In genomic region chr17:55430531-55431228, GRCh38 we compare ENCODE assay signal across 10 cellular contexts. TPM values are rescaled to one million over a fixed set of nuclear protein-coding genes. Genes with fewer than 3 reads are reported as not detected.
DNase-seq lines count a peak whose midpoint lies in the region; ATAC-seq, FAIRE-seq and TF ChIP-seq lines count a peak whose summit lies in the region.
"Had no signal": no experiment of that assay in that cellular context is flagged by ENCODE, and none has a peak within 500 bp of the region (broad histone marks: within the 10 kb centered on the region; RNA-seq: fewer than 3 reads in every experiment).

No MANE protein-coding gene starts in this region.

- TF ChIP-seq POLR2A in HepG2 (IDR thresholded peaks at IDR 0.05; ENCODE audit: insufficient read depth in 1 of 2, low read depth in 2 of 2, low read length in 2 of 2), result no peak
- TF ChIP-seq POLR2A in right lobe of liver (IDR thresholded peaks at IDR 0.05), result no peak

- H3K79me2 ChIP-seq in HepG2 (ENCODE audit: insufficient read depth, low read length) (no peaks in the 10 kb centered on the region), osteoblast (ENCODE audit: insufficient read depth, low read length) (no peaks in the 10 kb centered on the region)

- H3K4me3 Mint-ChIP-seq in WTC11, result no peak overlapping the region
- H3K4me3 Mint-ChIP-seq in glutamatergic neuron (ENCODE audit: unreplicated experiment), result no peak overlapping the region
- H3K4me3 Mint-ChIP-seq: activated naive CD8-positive, alpha-beta T cell treated with anti-CD3 and anti-CD28 coated beads for 36 hours had no signal

- intact Hi-C loops in HepG2 (cut with micrococcal nuclease; ENCODE audit: unreplicated experiment), result loop anchor here (5.0 kb wide), 1 partner anchor 143 kb away; no protein-coding TSS in a partner anchor
- intact Hi-C loops in right lobe of liver (cut with DNase I), result no loop called here

- POLR2A ChIA-PET in HepG2 (lab: Yijun Ruan, JAX) (interaction anchor here (0.8 to 5.2 kb wide), 6 partner anchors 9 to 24 kb away, joined by 3 to 136 read pairs (median 4); partner anchors contain the start of gene MMD), WTC11 (lab: Charles Lee) (no interaction called here)

- H3K27ac Mint-ChIP-seq in WTC11 (peak overlapping the region; percentile 4; the same call in 1 of the 2 replicates), glutamatergic neuron (ENCODE audit: unreplicated experiment) (no peak overlapping the region)
- H3K27ac Mint-ChIP-seq: activated naive CD8-positive, alpha-beta T cell treated with anti-CD3 and anti-CD28 coated beads for 36 hours had no signal

- H3K9ac ChIP-seq in HepG2 (ENCODE audit: insufficient read depth, low read depth, low read length), result peak overlapping the region; percentile 19; the same call in 1 of the 2 replicates

- CTCF ChIA-PET in HepG2 (lab: Yijun Ruan, JAX; ENCODE audit: low intra/inter-chr PET ratio, low total read pairs), result no interaction called here
- CTCF ChIA-PET in WTC11 (lab: Charles Lee), result interaction anchor here (0.6 kb wide), 1 partner anchor 283 kb away, joined by 3 read pairs; no protein-coding TSS in a partner anchor

- H2AFZ ChIP-seq in HepG2 (ENCODE audit: low read length) (peak overlapping the region; percentile 4), osteoblast (ENCODE audit: low read length) (no peak overlapping the region)

- no peak for FAIRE-seq in HepG2 (lab: Jason Lieb, UNC)

- H3K4me1 Mint-ChIP-seq in WTC11 (peaks cover 15% of the 10 kb centered on the region), glutamatergic neuron (ENCODE audit: low read depth, unreplicated experiment) (peaks cover 7% of the 10 kb centered on the region)

- H3K27ac ChIP-seq in HepG2 (ENCODE audit: extremely low read length, insufficient read depth, low read length), result peak overlapping the region; percentile 50
- no peak overlapping the region for H3K27ac ChIP-seq in right lobe of liver
- peak overlapping the region; percentile 74 for H3K27ac ChIP-seq in mesodermal cell (ENCODE audit: low read depth, low read length, severe bottlenecking)
- H3K27ac ChIP-seq in osteoblast (ENCODE audit: low read depth, low read length), result no peak overlapping the region
- H3K27ac ChIP-seq: thyroid gland had no signal

- no peaks in the 10 kb centered on the region for H3K9me3 Mint-ChIP-seq in WTC11
- peaks cover 2% of the 10 kb centered on the region for H3K9me3 Mint-ChIP-seq in glutamatergic neuron (ENCODE audit: unreplicated experiment)
- H3K9me3 Mint-ChIP-seq: activated naive CD8-positive, alpha-beta T cell treated with anti-CD3 and anti-CD28 coated beads for 36 hours had no signal

- 67% methylated on average over 4 of the region's 4 CpGs for WGBS in HepG2 (ENCODE audit: low lambda C conversion rate)
- 40% methylated on average over 4 of the region's 4 CpGs for WGBS in right lobe of liver (ENCODE audit: insufficient coverage, low coverage, low lambda C conversion rate, missing lambda C conversion rate)
- 71 to 84% methylated on average over 4 of the region's 4 CpGs for WGBS in mesodermal cell (ENCODE audit: insufficient coverage in 2 of 2), 2 experiments

- no peak for TF ChIP-seq EP300 in HepG2 (IDR thresholded peaks at IDR 0.05; ENCODE audit: low read depth in 2 of 2, low read length in 2 of 2)
- no peak for TF ChIP-seq EP300 in HepG2 (CRISPR knock-in tag; IDR thresholded peaks at IDR 0.05; ENCODE audit: borderline replicate concordance)

- H3K4me3 ChIP-seq in HepG2 (replicated peaks in 1 of 3; ENCODE audit: insufficient read depth in 1 of 3, low read depth in 2 of 3, low read length in 3 of 3), result no peak overlapping the region
- H3K4me3 ChIP-seq in right lobe of liver, result no peak overlapping the region
- H3K4me3 ChIP-seq in mesodermal cell (ENCODE audit: extremely low read depth, insufficient read depth, low read length, poor library complexity, severe bottlenecking), result no peak overlapping the region
- no peak overlapping the region for H3K4me3 ChIP-seq in osteoblast (ENCODE audit: insufficient read depth, low read length)
- H3K4me3 ChIP-seq: thyroid gland had no signal

- H3K9me3 ChIP-seq in HepG2 (ENCODE audit: low read length) (no peaks in the 10 kb centered on the region), right lobe of liver (no peaks in the 10 kb centered on the region), mesodermal cell (ENCODE audit: control insufficient read depth, low read length) (no peaks in the 10 kb centered on the region), osteoblast (ENCODE audit: low read depth, low read length) (no peaks in the 10 kb centered on the region)
- H3K9me3 ChIP-seq: thyroid gland had no signal

- TF ChIP-seq RAD21 in HepG2 (CRISPR knock-in tag; IDR thresholded peaks at IDR 0.05), result no peak

- no peaks in the 10 kb centered on the region for H3K27me3 Mint-ChIP-seq in WTC11 (ENCODE audit: low read depth)
- peaks cover 1% of the 10 kb centered on the region for H3K27me3 Mint-ChIP-seq in glutamatergic neuron (ENCODE audit: unreplicated experiment)

- no peak for ATAC-seq in HepG2
- ATAC-seq in right lobe of liver, result no peak
- no peak for ATAC-seq in WTC11

- H3K27me3 ChIP-seq in HepG2 (ENCODE audit: control insufficient read depth in 1 of 2, insufficient read depth in 2 of 2, low read length in 2 of 2) (no peaks in the 10 kb centered on the region), right lobe of liver (no peaks in the 10 kb centered on the region), osteoblast (ENCODE audit: insufficient read depth, low read length) (peaks cover 2% of the 10 kb centered on the region)
- H3K27me3 ChIP-seq: thyroid gland had no signal

- TF ChIP-seq CTCF in HepG2 (CRISPR knock-in tag; IDR thresholded peaks at IDR 0.05), result no peak
- no peak for TF ChIP-seq CTCF in right lobe of liver (IDR thresholded peaks at IDR 0.05)
- no peak for TF ChIP-seq CTCF in WTC11 (IDR thresholded peaks at IDR 0.05)
- TF ChIP-seq CTCF in osteoblast (IDR thresholded peaks at IDR 0.05; ENCODE audit: extremely low read depth, low read depth, low read length), result no peak
- no peak for TF ChIP-seq CTCF in glutamatergic neuron (IDR thresholded peaks at IDR 0.05; ENCODE audit: partially characterized antibody, unreplicated experiment)

- no TSS peak for BruUV-seq in HepG2 (replicated peaks; lab: Mats Ljungman, UMichigan)

- H4K20me1 ChIP-seq in HepG2 (ENCODE audit: insufficient read depth, low read length) (no peaks in the 10 kb centered on the region), osteoblast (ENCODE audit: insufficient read depth, low read length) (no peaks in the 10 kb centered on the region)

- no peaks in the 10 kb centered on the region for H3K36me3 Mint-ChIP-seq in WTC11
- no peaks in the 10 kb centered on the region for H3K36me3 Mint-ChIP-seq in glutamatergic neuron (ENCODE audit: unreplicated experiment)
- H3K36me3 Mint-ChIP-seq: activated naive CD8-positive, alpha-beta T cell treated with anti-CD3 and anti-CD28 coated beads for 36 hours had no signal

- DNase-seq in HepG2 (ENCODE audit: low spot score) (no peak), right lobe of liver (no peak), WTC11 (ENCODE audit: low spot score) (no peak), AML-193 (lab: John Stamatoyannopoulos, UW) (no peak), osteoblast (ENCODE audit: insufficient read length, low spot score, missing footprints) (no peak), NCI-H1694 treated with DMSO at 0.1 percent for 48 hours (lab: John Stamatoyannopoulos, UW) (no peak), glutamatergic neuron (no peak)
- DNase-seq: activated naive CD8-positive, alpha-beta T cell treated with anti-CD3 and anti-CD28 coated beads for 36 hours; thyroid gland had no signal

- H3K4me1 ChIP-seq in HepG2 (ENCODE audit: insufficient read depth, low read length) (peaks cover 76% of the 10 kb centered on the region), right lobe of liver (peaks cover 0 to 20% (median 4%) of the 10 kb centered on the region in 4 donors), mesodermal cell (ENCODE audit: control insufficient read depth, insufficient read depth, low read length, poor library complexity, severe bottlenecking) (peaks cover 6% of the 10 kb centered on the region), osteoblast (ENCODE audit: insufficient read depth, low read length) (peaks cover 39% of the 10 kb centered on the region)

- no peaks in the 10 kb centered on the region for H3K36me3 ChIP-seq in HepG2 (replicated peaks in 1 of 2; ENCODE audit: control insufficient read depth in 1 of 2, insufficient read depth in 2 of 2, low read length in 2 of 2)
- H3K36me3 ChIP-seq in right lobe of liver, result no peaks in the 10 kb centered on the region
- no peaks in the 10 kb centered on the region for H3K36me3 ChIP-seq in mesodermal cell (ENCODE audit: control insufficient read depth, insufficient read depth, low read length)
- no peaks in the 10 kb centered on the region for H3K36me3 ChIP-seq in osteoblast (ENCODE audit: insufficient read depth, low read length)
- H3K36me3 ChIP-seq: thyroid gland had no signal

- H3K4me2 ChIP-seq in HepG2 (ENCODE audit: low read depth, low read length), result 0 out of 2 replicates have a peak overlapping the region, but pooled peaks have one; percentile 18
- H3K4me2 ChIP-seq in osteoblast (ENCODE audit: insufficient read depth, low read length), result no peak overlapping the region

- in situ Hi-C loops in HepG2 (cut with HindIII; ENCODE audit: extremely low pct_ligation_motif_present, low pct_unique_long_range_greater_than_20kb), result no loop called here

RNA-seq across cellular contexts. Expression of gene MMD, which starts 9.0 kb away (rescaled TPM):
- 121 and 137 TPM in 2 replicates for total RNA-seq in HepG2 (2016; rRNA removed; fragmentation: Illumina TruSeq; extraction: Trizol)
- 99.7 and 114 TPM in 2 replicates for total RNA-seq in HepG2 (2016; cell fraction: cytosol; rRNA removed; fragmentation: Illumina TruSeq; extraction: Trizol; ENCODE audit: low read depth)
- total RNA-seq in HepG2 (2016; cell fraction: insoluble cytoplasmic fraction; rRNA removed; fragmentation: Illumina TruSeq; extraction: Trizol), result 116 and 133 TPM in 2 replicates
- 235 and 252 TPM in 2 replicates for total RNA-seq in HepG2 (2016; cell fraction: membrane; rRNA removed; fragmentation: Illumina TruSeq; extraction: Trizol)
- total RNA-seq in HepG2 (2016; cell fraction: nucleus; rRNA removed; fragmentation: Illumina TruSeq; extraction: Trizol), result 88.1 and 105 TPM in 2 replicates
- polyA plus RNA-seq in HepG2 (2011; rRNA removed), result 183 and 225 TPM in 2 replicates
- 146 and 162 TPM in 2 replicates for polyA plus RNA-seq in HepG2 (2011; cell fraction: cytosol; rRNA removed)
- polyA plus RNA-seq in HepG2 (2011; cell fraction: nucleus; rRNA removed), result 117 and 147 TPM in 2 replicates
- 189 and 194 TPM in 2 replicates for polyA plus RNA-seq in HepG2 (2012)
- polyA plus RNA-seq in HepG2 (2016; cell fraction: cytosol; fragmentation: Illumina TruSeq; extraction: Trizol; ENCODE audit: low read depth), result 146 and 160 TPM in 2 replicates
- 156 and 164 TPM in 2 replicates for polyA plus RNA-seq in HepG2 (2016; cell fraction: insoluble cytoplasmic fraction; fragmentation: Illumina TruSeq; extraction: Trizol; ENCODE audit: low read depth)
- 231 and 245 TPM in 2 replicates for polyA plus RNA-seq in HepG2 (2016; cell fraction: membrane; fragmentation: Illumina TruSeq; extraction: Trizol; ENCODE audit: low read depth)
- 151 and 156 TPM in 2 replicates for polyA plus RNA-seq in HepG2 (2016; cell fraction: nucleus; fragmentation: Illumina TruSeq; extraction: Trizol; ENCODE audit: insufficient read depth, low read depth)
- polyA minus RNA-seq in HepG2 (2011; rRNA and poly(A)+ RNA removed; ENCODE audit: low replicate concordance), result 4.3 and 244 TPM in 2 replicates
- polyA minus RNA-seq in HepG2 (2011; cell fraction: cytosol; rRNA and poly(A)+ RNA removed), result 111 and 112 TPM in 2 replicates
- polyA minus RNA-seq in HepG2 (2011; cell fraction: nucleus; rRNA and poly(A)+ RNA removed), result 154 and 170 TPM in 2 replicates
- total RNA-seq in right lobe of liver, result 10 to 100 TPM in 4 of 6 experiments, 1 to 10 TPM in 2; 2.8 to 17.2 (median 12.4) TPM
- total RNA-seq in WTC11 (2021), result 37.2 to 42.8 TPM (median 40.8 TPM) in 3 replicates
- 67.7 TPM for polyA plus RNA-seq in mesodermal cell (2013, experiment 1 of 2)
- 66.2 TPM for polyA plus RNA-seq in mesodermal cell (2013, experiment 2 of 2)
- total RNA-seq in osteoblast, result 6.5 and 8.5 TPM in 2 replicates
- 60.6 TPM for total RNA-seq in glutamatergic neuron (ENCODE audit: unreplicated experiment)

Comparison
In these comparisons a context has a peak if more than half of its experiments do, and no peak if none do; other contexts are left out.
1. H3K27ac ChIP-seq: peak in HepG2 (single experiment) and mesodermal cell (single experiment); none in right lobe of liver (0 of 3) and osteoblast (single experiment).
2. Of the 50 proteins assayed by ChIP-seq in both HepG2 and WTC11: peak only in HepG2: FOXJ3; only in WTC11: none; in both: none; in neither: 47; mixed calls (peak in some experiments, not most) for 2.